ENCODE assay signal across 8 cellular contexts in genomic region chrX:1661048-1661921, GRCh38. TPM values are rescaled to one million over a fixed set of nuclear protein-coding genes. Genes with fewer than 3 reads are reported as not detected.
DNase-seq lines count a peak whose midpoint lies in the region; ATAC-seq lines count a peak whose summit lies in the region.

No MANE protein-coding gene starts in this region.

- H3K4me1 Mint-ChIP-seq in immature natural killer cell = peaks cover 66 to 73% of the 10 kb centered on the region in 2 donors

- H3K27ac ChIP-seq in KOPT-K1 (ENCODE audit: low read depth, low read length, poor library complexity, severe bottlenecking) (peak overlapping the region; percentile 76), mesenchymal stem cell (ENCODE audit: low read length, poor library complexity, severe bottlenecking) (no peak overlapping the region)

- no peak overlapping the region for H2AK5ac ChIP-seq in mesenchymal stem cell (ENCODE audit: low read length, severe bottlenecking)

- peaks cover 0 to 5% of the 10 kb centered on the region in 2 experiments for H3K27me3 ChIP-seq in mesenchymal stem cell (ENCODE audit: control insufficient read depth in 1 of 2, insufficient read depth in 1 of 2, low read length in 2 of 2)

- H3K27ac Mint-ChIP-seq in immature natural killer cell = peak overlapping the region; percentile 75 to 99 (median 94)

- ATAC-seq in HG03571 (IDR thresholded peaks at IDR 0.05; ENCODE audit: unreplicated experiment) = no peak

- H3K27me3 Mint-ChIP-seq in immature natural killer cell (ENCODE audit: low read depth in 3 of 3) = peaks cover 0 to 33% (median 9%) of the 10 kb centered on the region in 3 donors

- no peak overlapping the region for H2AFZ ChIP-seq in mesenchymal stem cell (ENCODE audit: low read depth, low read length)

- H3K4me1 ChIP-seq in mesenchymal stem cell (ENCODE audit: control insufficient read depth, insufficient read depth, low read depth, low read length) = peaks cover 5% of the 10 kb centered on the region

- H3K36me3 ChIP-seq in KOPT-K1 (ENCODE audit: insufficient read depth, low read length) (no peaks in the 10 kb centered on the region), mesenchymal stem cell (ENCODE audit: control insufficient read depth in 1 of 2, insufficient read depth in 2 of 2, low read depth in 1 of 2, low read length in 2 of 2) (no peaks in the 10 kb centered on the region)

- peaks cover 11 to 18% (median 17%) of the 10 kb centered on the region in 3 donors for H3K36me3 Mint-ChIP-seq in immature natural killer cell

- H3K4me3 ChIP-seq in mesenchymal stem cell (ENCODE audit: insufficient read depth in 1 of 2, low read depth in 1 of 2, low read length in 2 of 2) = no peak overlapping the region

- no peak overlapping the region for H2BK120ac ChIP-seq in mesenchymal stem cell (ENCODE audit: low read depth, low read length)

- H3K14ac ChIP-seq in mesenchymal stem cell (ENCODE audit: low read length in 2 of 2) = no peak overlapping the region

- H2BK15ac ChIP-seq in mesenchymal stem cell (ENCODE audit: low read depth, poor library complexity, severe bottlenecking) = no peak overlapping the region

- no peak overlapping the region for H3K23ac ChIP-seq in mesenchymal stem cell (ENCODE audit: low read length in 2 of 2)

- no peak overlapping the region for H3K18ac ChIP-seq in mesenchymal stem cell (ENCODE audit: low read depth in 1 of 2, low read length in 2 of 2)

- no peak overlapping the region for H3K4me2 ChIP-seq in mesenchymal stem cell (ENCODE audit: low read length, poor library complexity, severe bottlenecking)

- peak overlapping the region in 4 of 5 donors; percentile 88 to 94 (median 90) for H3K4me3 Mint-ChIP-seq in immature natural killer cell

- WGBS in mesenchymal stem cell = 72% methylated on average over 16 of the region's 16 CpGs

- H3K79me1 ChIP-seq in mesenchymal stem cell (replicated peaks; ENCODE audit: low read length, poor library complexity, severe bottlenecking) = no peaks in the 10 kb centered on the region

- no peak overlapping the region for H3K4ac ChIP-seq in mesenchymal stem cell (ENCODE audit: low read depth in 1 of 2, low read length in 2 of 2)

- no peaks in the 10 kb centered on the region for H3K9me3 Mint-ChIP-seq in immature natural killer cell

- no peak overlapping the region for H2BK5ac ChIP-seq in mesenchymal stem cell (ENCODE audit: low read depth, low read length, poor library complexity, severe bottlenecking)

- no peak overlapping the region for H2BK12ac ChIP-seq in mesenchymal stem cell (ENCODE audit: low read length in 2 of 2)

- no peak overlapping the region for H4K91ac ChIP-seq in mesenchymal stem cell (ENCODE audit: low read length)

- H3K9me3 ChIP-seq in KOPT-K1 (ENCODE audit: insufficient read depth, low read length, poor library complexity, severe bottlenecking) = no peaks in the 10 kb centered on the region
- H3K9me3 ChIP-seq in mesenchymal stem cell (ENCODE audit: control insufficient read depth, low read length) = no peaks in the 10 kb centered on the region

- H3K9ac ChIP-seq in mesenchymal stem cell (ENCODE audit: low read length) = no peak overlapping the region

- H4K8ac ChIP-seq in mesenchymal stem cell (ENCODE audit: low read length) = no peak overlapping the region

- DNase-seq in stimulated activated naive CD4-positive, alpha-beta T cell (lab: John Stamatoyannopoulos, UW) = peak; percentile 80 to 99 (median 90)
- no peak for DNase-seq in stimulated activated naive CD4-positive, alpha-beta T cell treated with Interleukin-2 at 50 U/mL for 16 hours (lab: John Stamatoyannopoulos, UW)
- peak; percentile 90 for DNase-seq in activated CD8-positive, alpha-beta memory T cell treated with anti-CD3 and anti-CD28 coated beads, Interleukin-2, amount 50 U/mL, for 48 hours
- DNase-seq in immature natural killer cell = peak in 2 of 3 donors; percentile 91 to 96
- DNase-seq in stimulated activated CD8-positive, alpha-beta memory T cell treated with anti-CD3 and anti-CD28 coated beads, Interleukin-15, amount 100 ng/mL, for 48 hours (ENCODE audit: low read depth in 2 of 2) = peak; percentile 35 to 89
- DNase-seq in mesenchymal stem cell = no peak

RNA-seq across cellular contexts. Expression of gene ASMT, which starts 46.4 kb away (rescaled TPM):
- not detected for polyA plus RNA-seq in immature natural killer cell
- 0.04 TPM for polyA plus RNA-seq in mesenchymal stem cell (2013, experiment 1 of 2)
- 0.04 TPM for polyA plus RNA-seq in mesenchymal stem cell (2013, experiment 2 of 2)

Comparison
In these comparisons a context has a peak if more than half of its experiments do, and no peak if none do; other contexts are left out.
1. DNase-seq: peak in stimulated activated naive CD4-positive, alpha-beta T cell (6 of 6), activated CD8-positive, alpha-beta memory T cell treated with anti-CD3 and anti-CD28 coated beads, Interleukin-2, amount 50 U/mL, for 48 hours (single experiment), immature natural killer cell (2 of 3) and stimulated activated CD8-positive, alpha-beta memory T cell treated with anti-CD3 and anti-CD28 coated beads, Interleukin-15, amount 100 ng/mL, for 48 hours (2 of 2); none in stimulated activated naive CD4-positive, alpha-beta T cell treated with Interleukin-2 at 50 U/mL for 16 hours (single experiment) and mesenchymal stem cell (single experiment).